ENCODE assay signal across 23 cellular contexts in genomic region chr16:49696414-49697101, GRCh38.
DNase-seq lines count a peak whose midpoint lies in the region; ATAC-seq, FAIRE-seq and TF ChIP-seq lines count a peak whose summit lies in the region.
"Had no signal": no experiment of that assay in that cellular context is flagged by ENCODE, and none has a peak within 500 bp of the region (broad histone marks: within the 10 kb centered on the region; RNA-seq: fewer than 3 reads in every experiment).

No MANE protein-coding gene starts in this region.

- no peaks in the 10 kb centered on the region for H3K27me3 Mint-ChIP-seq in type B pancreatic cell

- H3K9me3 ChIP-seq in cardiac muscle cell (ENCODE audit: low read depth) (no peaks in the 10 kb centered on the region), kidney (ENCODE audit: control insufficient read depth in 1 of 2, low read length in 2 of 2) (no peaks in the 10 kb centered on the region)
- H3K9me3 ChIP-seq: thoracic aorta had no signal

- peak in 1 of 2 donors; percentile 19 for DNase-seq in cardiac muscle cell (ENCODE audit: low read depth in 1 of 2, low spot score in 1 of 2)
- DNase-seq in cardiac septum (ENCODE audit: low spot score), result no peak
- DNase-seq in astrocyte of the hippocampus (ENCODE audit: low read depth, low spot score), result peak; percentile 46
- peak; percentile 88 for DNase-seq in iPS-NIHi7 (ENCODE audit: extremely low spot score)
- no peak for DNase-seq in type B pancreatic cell (ENCODE audit: extremely low spot score, unreplicated experiment)
- DNase-seq in KBM-7, result no peak
- no peak for DNase-seq in kidney
- DNase-seq: activated CD4-positive, alpha-beta memory T cell treated with anti-CD3 and anti-CD28 coated beads for 36 hours; activated T-cell treated with anti-CD3 and anti-CD28 coated beads, Interleukin-2, amount 50 U/mL, for 1 hour; CD4-positive, alpha-beta T cell; DMS79 treated with DMSO at 0.1 percent for 48 hours; MV-4-11; natural killer cell; Right ventricle myocardium superior; T-helper 17 cell; WERI-Rb-1 had no signal

- no peak overlapping the region for H3K4me3 ChIP-seq in cardiac muscle cell
- no peak overlapping the region for H3K4me3 ChIP-seq in kidney (ENCODE audit: low read length in 2 of 2)
- H3K4me3 ChIP-seq: K562, thoracic aorta had no signal

- in situ Hi-C loops in KBM-7 (cut with MboI; ENCODE audit: low pct_unique_long_range_greater_than_20kb, low sequenced_read_pairs), result no loop called here

- FAIRE-seq in kidney (lab: Jason Lieb, UNC), result no peak
- FAIRE-seq: GM18507, H54, K562 had no signal

- H3K4me1 ChIP-seq in cardiac muscle cell (ENCODE audit: low read depth), result peaks cover 55% of the 10 kb centered on the region
- peaks cover 0 to 11% of the 10 kb centered on the region in 2 donors for H3K4me1 ChIP-seq in kidney (ENCODE audit: control insufficient read depth in 1 of 2, insufficient read depth in 1 of 2, low read depth in 1 of 2, low read length in 2 of 2)

- peak overlapping the region; percentile 50 for H3K27ac ChIP-seq in cardiac muscle cell
- H3K27ac ChIP-seq in kidney (ENCODE audit: low read depth in 2 of 2, low read length in 2 of 2), result no peak overlapping the region
- H3K27ac ChIP-seq: thoracic aorta, WERI-Rb-1 had no signal

- H3K4me3 Mint-ChIP-seq in type B pancreatic cell, result peak overlapping the region; percentile 20
- H3K4me3 Mint-ChIP-seq: activated CD4-positive, alpha-beta memory T cell treated with anti-CD3 and anti-CD28 coated beads for 36 hours; activated naive CD4-positive, alpha-beta T cell treated with anti-CD3 and anti-CD28 coated beads, Interleukin-2, amount 50 U/mL, for 24 hours; CD4-positive, alpha-beta T cell; dendritic cell treated with granulocyte-macrophage colony-stimulating factor and Interleukin-4, amounts not matched to agents 40 ng/mL and 50 ng/mL, for 4 days; natural killer cell; T-helper 17 cell had no signal

- intact Hi-C loops in cardiac septum (cut with DNase I), result loop anchor here (5.0 kb wide), 1 partner anchor 161 kb away; the partner anchor contains the start of gene ZNF423
- intact Hi-C loops in kidney (cut with DNase I), result no loop called here

- H3K9ac ChIP-seq in kidney (ENCODE audit: low read length in 2 of 2), result no peak overlapping the region

- H3K36me3 Mint-ChIP-seq in type B pancreatic cell, result peaks cover 4% of the 10 kb centered on the region
- H3K36me3 Mint-ChIP-seq: activated CD4-positive, alpha-beta memory T cell treated with anti-CD3 and anti-CD28 coated beads for 36 hours; natural killer cell had no signal

- H3K27me3 ChIP-seq in cardiac muscle cell, result no peaks in the 10 kb centered on the region

- TF ChIP-seq CTCF in cardiac muscle cell (IDR thresholded peaks at IDR 0.05; ENCODE audit: low read depth, low read length) (no peak), type B pancreatic cell (conservative IDR thresholded peaks at IDR 0.05) (peak; percentile 50), kidney (IDR thresholded peaks at IDR 0.05; ENCODE audit: borderline replicate concordance, extremely low read depth, insufficient read depth) (no peak)

- no peak for ATAC-seq in GM18511 (IDR thresholded peaks at IDR 0.05; ENCODE audit: unreplicated experiment)
- ATAC-seq: K562, natural killer cell, T-helper 17 cell had no signal

- H3K36me3 ChIP-seq in cardiac muscle cell, result no peaks in the 10 kb centered on the region
- no peaks in the 10 kb centered on the region for H3K36me3 ChIP-seq in kidney (ENCODE audit: control insufficient read depth in 1 of 2, insufficient read depth in 2 of 2, low read length in 2 of 2)
- H3K36me3 ChIP-seq: thoracic aorta, WERI-Rb-1 had no signal

- H3K27ac Mint-ChIP-seq in type B pancreatic cell, result peak overlapping the region; percentile 81
- H3K27ac Mint-ChIP-seq: activated CD4-positive, alpha-beta memory T cell treated with anti-CD3 and anti-CD28 coated beads for 36 hours; activated naive CD4-positive, alpha-beta T cell treated with anti-CD3 and anti-CD28 coated beads, Interleukin-2, amount 50 U/mL, for 24 hours; CD4-positive, alpha-beta T cell; dendritic cell treated with granulocyte-macrophage colony-stimulating factor and Interleukin-4, amounts not matched to agents 40 ng/mL and 50 ng/mL, for 4 days; natural killer cell; T-helper 17 cell had no signal

- H3K9me3 Mint-ChIP-seq in type B pancreatic cell, result no peaks in the 10 kb centered on the region
- H3K9me3 Mint-ChIP-seq: activated CD4-positive, alpha-beta memory T cell treated with anti-CD3 and anti-CD28 coated beads for 36 hours; activated naive CD4-positive, alpha-beta T cell treated with anti-CD3 and anti-CD28 coated beads, Interleukin-2, amount 50 U/mL, for 24 hours; CD4-positive, alpha-beta T cell; dendritic cell treated with granulocyte-macrophage colony-stimulating factor and Interleukin-4, amounts not matched to agents 40 ng/mL and 50 ng/mL, for 4 days; natural killer cell had no signal

- peaks cover 72% of the 10 kb centered on the region for H3K4me1 Mint-ChIP-seq in type B pancreatic cell (ENCODE audit: unreplicated experiment)
- H3K4me1 Mint-ChIP-seq: activated naive CD4-positive, alpha-beta T cell treated with anti-CD3 and anti-CD28 coated beads, Interleukin-2, amount 50 U/mL, for 24 hours; natural killer cell had no signal

Comparison
In these comparisons a context has a peak if more than half of its experiments do, and no peak if none do; other contexts are left out.
1. DNase-seq: peak in astrocyte of the hippocampus (single experiment) and iPS-NIHi7 (single experiment); none in cardiac septum (single experiment), type B pancreatic cell (single experiment), KBM-7 (single experiment) and kidney (single experiment).